ENCODE assay signal across 1 cellular context in the genomic region with DNA sequence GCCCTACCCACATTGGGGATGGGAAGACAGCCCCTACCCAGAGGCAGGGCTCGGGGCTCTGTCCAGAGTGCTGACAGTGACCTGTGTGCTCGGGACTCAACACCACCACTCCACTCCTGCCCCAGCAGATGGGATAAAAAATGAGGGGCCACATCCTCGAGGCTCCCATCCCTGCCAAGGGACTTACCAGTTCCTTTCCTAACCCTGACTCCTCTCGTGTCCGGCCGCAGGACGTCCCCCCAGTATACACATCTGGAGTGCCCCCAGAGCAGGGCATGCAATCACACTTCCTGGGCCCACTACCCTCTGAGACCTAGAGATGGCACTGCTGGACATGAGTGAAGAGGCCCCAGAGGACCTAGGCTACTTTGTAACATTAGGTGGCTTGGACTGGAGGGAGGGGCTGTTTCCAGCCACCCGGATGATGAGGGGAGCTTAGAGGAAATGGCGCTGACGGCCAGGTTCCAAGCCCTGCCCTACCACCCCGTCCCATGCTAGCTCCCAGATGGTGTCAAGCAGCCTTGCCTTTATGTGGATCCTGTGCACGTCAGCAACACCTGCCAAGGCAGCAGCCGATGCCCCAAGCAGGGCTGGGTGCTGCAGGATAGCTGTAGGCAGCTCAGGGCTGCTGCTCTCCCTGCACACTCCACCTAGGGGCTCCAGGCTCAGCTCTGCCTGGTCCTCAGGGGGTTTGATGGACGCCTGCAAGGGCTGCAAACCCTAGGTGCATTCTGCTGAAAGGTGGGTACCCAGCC.
TF ChIP-seq lines count a peak whose summit lies in the region.

No MANE protein-coding gene starts in this region.

TF ChIP-seq in K562, 482 proteins besides CTCF, POLR2A, EP300 and RAD21 (continued from another document and continues in another):
- TF ChIP-seq, protein P1, sequence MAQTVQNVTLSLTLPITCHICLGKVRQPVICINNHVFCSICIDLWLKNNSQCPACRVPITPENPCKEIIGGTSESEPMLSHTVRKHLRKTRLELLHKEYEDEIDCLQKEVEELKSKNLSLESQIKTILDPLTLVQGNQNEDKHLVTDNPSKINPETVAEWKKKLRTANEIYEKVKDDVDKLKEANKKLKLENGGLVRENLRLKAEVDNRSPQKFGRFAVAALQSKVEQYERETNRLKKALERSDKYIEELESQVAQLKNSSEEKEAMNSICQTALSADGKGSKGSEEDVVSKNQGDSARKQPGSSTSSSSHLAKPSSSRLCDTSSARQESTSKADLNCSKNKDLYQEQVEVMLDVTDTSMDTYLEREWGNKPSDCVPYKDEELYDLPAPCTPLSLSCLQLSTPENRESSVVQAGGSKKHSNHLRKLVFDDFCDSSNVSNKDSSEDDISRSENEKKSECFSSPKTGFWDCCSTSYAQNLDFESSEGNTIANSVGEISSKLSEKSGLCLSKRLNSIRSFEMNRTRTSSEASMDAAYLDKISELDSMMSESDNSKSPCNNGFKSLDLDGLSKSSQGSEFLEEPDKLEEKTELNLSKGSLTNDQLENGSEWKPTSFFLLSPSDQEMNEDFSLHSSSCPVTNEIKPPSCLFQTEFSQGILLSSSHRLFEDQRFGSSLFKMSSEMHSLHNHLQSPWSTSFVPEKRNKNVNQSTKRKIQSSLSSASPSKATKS (CRISPR knock-in tag; IDR thresholded peaks at IDR 0.05): 0 out of 2 replicates have a peak, but pooled peaks have one; percentile 41
- TF ChIP-seq, protein P2, sequence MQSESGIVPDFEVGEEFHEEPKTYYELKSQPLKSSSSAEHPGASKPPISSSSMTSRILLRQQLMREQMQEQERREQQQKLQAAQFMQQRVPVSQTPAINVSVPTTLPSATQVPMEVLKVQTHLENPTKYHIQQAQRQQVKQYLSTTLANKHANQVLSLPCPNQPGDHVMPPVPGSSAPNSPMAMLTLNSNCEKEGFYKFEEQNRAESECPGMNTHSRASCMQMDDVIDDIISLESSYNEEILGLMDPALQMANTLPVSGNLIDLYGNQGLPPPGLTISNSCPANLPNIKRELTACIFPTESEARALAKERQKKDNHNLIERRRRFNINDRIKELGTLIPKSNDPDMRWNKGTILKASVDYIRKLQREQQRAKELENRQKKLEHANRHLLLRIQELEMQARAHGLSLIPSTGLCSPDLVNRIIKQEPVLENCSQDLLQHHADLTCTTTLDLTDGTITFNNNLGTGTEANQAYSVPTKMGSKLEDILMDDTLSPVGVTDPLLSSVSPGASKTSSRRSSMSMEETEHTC (IDR thresholded peaks at IDR 0.05): no peak
- TF ChIP-seq, protein P3, sequence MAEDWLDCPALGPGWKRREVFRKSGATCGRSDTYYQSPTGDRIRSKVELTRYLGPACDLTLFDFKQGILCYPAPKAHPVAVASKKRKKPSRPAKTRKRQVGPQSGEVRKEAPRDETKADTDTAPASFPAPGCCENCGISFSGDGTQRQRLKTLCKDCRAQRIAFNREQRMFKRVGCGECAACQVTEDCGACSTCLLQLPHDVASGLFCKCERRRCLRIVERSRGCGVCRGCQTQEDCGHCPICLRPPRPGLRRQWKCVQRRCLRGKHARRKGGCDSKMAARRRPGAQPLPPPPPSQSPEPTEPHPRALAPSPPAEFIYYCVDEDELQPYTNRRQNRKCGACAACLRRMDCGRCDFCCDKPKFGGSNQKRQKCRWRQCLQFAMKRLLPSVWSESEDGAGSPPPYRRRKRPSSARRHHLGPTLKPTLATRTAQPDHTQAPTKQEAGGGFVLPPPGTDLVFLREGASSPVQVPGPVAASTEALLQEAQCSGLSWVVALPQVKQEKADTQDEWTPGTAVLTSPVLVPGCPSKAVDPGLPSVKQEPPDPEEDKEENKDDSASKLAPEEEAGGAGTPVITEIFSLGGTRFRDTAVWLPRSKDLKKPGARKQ (CRISPR knock-in tag; IDR thresholded peaks at IDR 0.05): no peak
- TF ChIP-seq CAMTA2 (CRISPR knock-in tag; conservative IDR thresholded peaks at IDR 0.05) (0 out of 2 replicates have a peak, but pooled peaks have one; percentile 27), HNRNPK (IDR thresholded peaks at IDR 0.05; ENCODE audit: low read depth, low read length, poor library complexity, severe bottlenecking) (no peak), HNRNPH1 (optimal IDR thresholded peaks at IDR 0.05; ENCODE audit: low read depth, low read length) (no peak), RB1 (IDR thresholded peaks at IDR 0.05; ENCODE audit: low read depth) (no peak; the same call in 1 of the 2 replicates), YBX1 (IDR thresholded peaks at IDR 0.05) (no peak), RBM34 (IDR thresholded peaks at IDR 0.05; ENCODE audit: borderline replicate concordance, insufficient read depth, low read length) (no peak), NFE2L1 (tag; IDR thresholded peaks at IDR 0.05; ENCODE audit: borderline replicate concordance, low read depth) (no peak), SMARCC2 (IDR thresholded peaks at IDR 0.05; ENCODE audit: low read depth) (no peak), CEBPB (tag; IDR thresholded peaks at IDR 0.05) (no peak), ZNF347 (CRISPR knock-in tag; IDR thresholded peaks at IDR 0.05; ENCODE audit: low read depth) (no peak), ZNF79 (CRISPR knock-in tag; IDR thresholded peaks at IDR 0.05; ENCODE audit: low read depth) (no peak), ZNF274 (IDR thresholded peaks at IDR 0.05; ENCODE audit: borderline replicate concordance, low read depth, low read length) (no peak), ZNF263 (CRISPR knock-in tag; IDR thresholded peaks at IDR 0.05; ENCODE audit: borderline replicate concordance) (peak; percentile 59; the same call in 1 of the 2 replicates), HDAC2 (IDR thresholded peaks at IDR 0.05) (peak; percentile 54; the same call in 1 of the 2 replicates), SP2 (IDR thresholded peaks at IDR 0.05; ENCODE audit: extremely low read depth, low read depth, low read length, poor library complexity, severe bottlenecking) (no peak), SNIP1 (IDR thresholded peaks at IDR 0.05; ENCODE audit: low read depth) (no peak), KDM5B (IDR thresholded peaks at IDR 0.05; ENCODE audit: insufficient replicate concordance, low read depth, low read length) (peak; percentile 50), KDM1A (IDR thresholded peaks at IDR 0.05) (no peak), ZBTB1 (CRISPR knock-in tag; IDR thresholded peaks at IDR 0.05; ENCODE audit: borderline replicate concordance, low read depth) (peak; percentile 66), RCOR1 (IDR thresholded peaks at IDR 0.05; ENCODE audit: borderline replicate concordance in 1 of 2, low read depth in 2 of 2, low read length in 2 of 2) (0 out of 4 replicates have a peak, but pooled peaks of 1 of the 2 experiments have one; percentile 10), MED1 (CRISPR knock-in tag; IDR thresholded peaks at IDR 0.05; ENCODE audit: borderline replicate concordance) (no peak), LEF1 (IDR thresholded peaks at IDR 0.05) (no peak), SRSF1 (IDR thresholded peaks at IDR 0.05; ENCODE audit: low read depth, low read length) (no peak), RNF2 (IDR thresholded peaks at IDR 0.05) (no peak)
- TF ChIP-seq, protein P4, sequence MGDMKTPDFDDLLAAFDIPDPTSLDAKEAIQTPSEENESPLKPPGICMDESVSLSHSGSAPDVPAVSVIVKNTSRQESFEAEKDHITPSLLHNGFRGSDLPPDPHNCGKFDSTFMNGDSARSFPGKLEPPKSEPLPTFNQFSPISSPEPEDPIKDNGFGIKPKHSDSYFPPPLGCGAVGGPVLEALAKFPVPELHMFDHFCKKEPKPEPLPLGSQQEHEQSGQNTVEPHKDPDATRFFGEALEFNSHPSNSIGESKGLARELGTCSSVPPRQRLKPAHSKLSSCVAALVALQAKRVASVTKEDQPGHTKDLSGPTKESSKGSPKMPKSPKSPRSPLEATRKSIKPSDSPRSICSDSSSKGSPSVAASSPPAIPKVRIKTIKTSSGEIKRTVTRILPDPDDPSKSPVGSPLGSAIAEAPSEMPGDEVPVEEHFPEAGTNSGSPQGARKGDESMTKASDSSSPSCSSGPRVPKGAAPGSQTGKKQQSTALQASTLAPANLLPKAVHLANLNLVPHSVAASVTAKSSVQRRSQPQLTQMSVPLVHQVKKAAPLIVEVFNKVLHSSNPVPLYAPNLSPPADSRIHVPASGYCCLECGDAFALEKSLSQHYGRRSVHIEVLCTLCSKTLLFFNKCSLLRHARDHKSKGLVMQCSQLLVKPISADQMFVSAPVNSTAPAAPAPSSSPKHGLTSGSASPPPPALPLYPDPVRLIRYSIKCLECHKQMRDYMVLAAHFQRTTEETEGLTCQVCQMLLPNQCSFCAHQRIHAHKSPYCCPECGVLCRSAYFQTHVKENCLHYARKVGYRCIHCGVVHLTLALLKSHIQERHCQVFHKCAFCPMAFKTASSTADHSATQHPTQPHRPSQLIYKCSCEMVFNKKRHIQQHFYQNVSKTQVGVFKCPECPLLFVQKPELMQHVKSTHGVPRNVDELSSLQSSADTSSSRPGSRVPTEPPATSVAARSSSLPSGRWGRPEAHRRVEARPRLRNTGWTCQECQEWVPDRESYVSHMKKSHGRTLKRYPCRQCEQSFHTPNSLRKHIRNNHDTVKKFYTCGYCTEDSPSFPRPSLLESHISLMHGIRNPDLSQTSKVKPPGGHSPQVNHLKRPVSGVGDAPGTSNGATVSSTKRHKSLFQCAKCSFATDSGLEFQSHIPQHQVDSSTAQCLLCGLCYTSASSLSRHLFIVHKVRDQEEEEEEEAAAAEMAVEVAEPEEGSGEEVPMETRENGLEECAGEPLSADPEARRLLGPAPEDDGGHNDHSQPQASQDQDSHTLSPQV (IDR thresholded peaks at IDR 0.05): no peak
- TF ChIP-seq, protein P5, sequence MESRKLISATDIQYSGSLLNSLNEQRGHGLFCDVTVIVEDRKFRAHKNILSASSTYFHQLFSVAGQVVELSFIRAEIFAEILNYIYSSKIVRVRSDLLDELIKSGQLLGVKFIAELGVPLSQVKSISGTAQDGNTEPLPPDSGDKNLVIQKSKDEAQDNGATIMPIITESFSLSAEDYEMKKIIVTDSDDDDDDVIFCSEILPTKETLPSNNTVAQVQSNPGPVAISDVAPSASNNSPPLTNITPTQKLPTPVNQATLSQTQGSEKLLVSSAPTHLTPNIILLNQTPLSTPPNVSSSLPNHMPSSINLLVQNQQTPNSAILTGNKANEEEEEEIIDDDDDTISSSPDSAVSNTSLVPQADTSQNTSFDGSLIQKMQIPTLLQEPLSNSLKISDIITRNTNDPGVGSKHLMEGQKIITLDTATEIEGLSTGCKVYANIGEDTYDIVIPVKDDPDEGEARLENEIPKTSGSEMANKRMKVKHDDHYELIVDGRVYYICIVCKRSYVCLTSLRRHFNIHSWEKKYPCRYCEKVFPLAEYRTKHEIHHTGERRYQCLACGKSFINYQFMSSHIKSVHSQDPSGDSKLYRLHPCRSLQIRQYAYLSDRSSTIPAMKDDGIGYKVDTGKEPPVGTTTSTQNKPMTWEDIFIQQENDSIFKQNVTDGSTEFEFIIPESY (CRISPR knock-in tag; IDR thresholded peaks at IDR 0.05): no peak
- TF ChIP-seq, protein P6, sequence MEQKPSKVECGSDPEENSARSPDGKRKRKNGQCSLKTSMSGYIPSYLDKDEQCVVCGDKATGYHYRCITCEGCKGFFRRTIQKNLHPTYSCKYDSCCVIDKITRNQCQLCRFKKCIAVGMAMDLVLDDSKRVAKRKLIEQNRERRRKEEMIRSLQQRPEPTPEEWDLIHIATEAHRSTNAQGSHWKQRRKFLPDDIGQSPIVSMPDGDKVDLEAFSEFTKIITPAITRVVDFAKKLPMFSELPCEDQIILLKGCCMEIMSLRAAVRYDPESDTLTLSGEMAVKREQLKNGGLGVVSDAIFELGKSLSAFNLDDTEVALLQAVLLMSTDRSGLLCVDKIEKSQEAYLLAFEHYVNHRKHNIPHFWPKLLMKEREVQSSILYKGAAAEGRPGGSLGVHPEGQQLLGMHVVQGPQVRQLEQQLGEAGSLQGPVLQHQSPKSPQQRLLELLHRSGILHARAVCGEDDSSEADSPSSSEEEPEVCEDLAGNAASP (IDR thresholded peaks at IDR 0.05): no peak
- TF ChIP-seq, protein P7, sequence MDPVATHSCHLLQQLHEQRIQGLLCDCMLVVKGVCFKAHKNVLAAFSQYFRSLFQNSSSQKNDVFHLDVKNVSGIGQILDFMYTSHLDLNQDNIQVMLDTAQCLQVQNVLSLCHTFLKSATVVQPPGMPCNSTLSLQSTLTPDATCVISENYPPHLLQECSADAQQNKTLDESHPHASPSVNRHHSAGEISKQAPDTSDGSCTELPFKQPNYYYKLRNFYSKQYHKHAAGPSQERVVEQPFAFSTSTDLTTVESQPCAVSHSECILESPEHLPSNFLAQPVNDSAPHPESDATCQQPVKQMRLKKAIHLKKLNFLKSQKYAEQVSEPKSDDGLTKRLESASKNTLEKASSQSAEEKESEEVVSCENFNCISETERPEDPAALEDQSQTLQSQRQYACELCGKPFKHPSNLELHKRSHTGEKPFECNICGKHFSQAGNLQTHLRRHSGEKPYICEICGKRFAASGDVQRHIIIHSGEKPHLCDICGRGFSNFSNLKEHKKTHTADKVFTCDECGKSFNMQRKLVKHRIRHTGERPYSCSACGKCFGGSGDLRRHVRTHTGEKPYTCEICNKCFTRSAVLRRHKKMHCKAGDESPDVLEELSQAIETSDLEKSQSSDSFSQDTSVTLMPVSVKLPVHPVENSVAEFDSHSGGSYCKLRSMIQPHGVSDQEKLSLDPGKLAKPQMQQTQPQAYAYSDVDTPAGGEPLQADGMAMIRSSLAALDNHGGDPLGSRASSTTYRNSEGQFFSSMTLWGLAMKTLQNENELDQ (CRISPR knock-in tag; IDR thresholded peaks at IDR 0.05; ENCODE audit: borderline replicate concordance): no peak
- TF ChIP-seq, protein P8, sequence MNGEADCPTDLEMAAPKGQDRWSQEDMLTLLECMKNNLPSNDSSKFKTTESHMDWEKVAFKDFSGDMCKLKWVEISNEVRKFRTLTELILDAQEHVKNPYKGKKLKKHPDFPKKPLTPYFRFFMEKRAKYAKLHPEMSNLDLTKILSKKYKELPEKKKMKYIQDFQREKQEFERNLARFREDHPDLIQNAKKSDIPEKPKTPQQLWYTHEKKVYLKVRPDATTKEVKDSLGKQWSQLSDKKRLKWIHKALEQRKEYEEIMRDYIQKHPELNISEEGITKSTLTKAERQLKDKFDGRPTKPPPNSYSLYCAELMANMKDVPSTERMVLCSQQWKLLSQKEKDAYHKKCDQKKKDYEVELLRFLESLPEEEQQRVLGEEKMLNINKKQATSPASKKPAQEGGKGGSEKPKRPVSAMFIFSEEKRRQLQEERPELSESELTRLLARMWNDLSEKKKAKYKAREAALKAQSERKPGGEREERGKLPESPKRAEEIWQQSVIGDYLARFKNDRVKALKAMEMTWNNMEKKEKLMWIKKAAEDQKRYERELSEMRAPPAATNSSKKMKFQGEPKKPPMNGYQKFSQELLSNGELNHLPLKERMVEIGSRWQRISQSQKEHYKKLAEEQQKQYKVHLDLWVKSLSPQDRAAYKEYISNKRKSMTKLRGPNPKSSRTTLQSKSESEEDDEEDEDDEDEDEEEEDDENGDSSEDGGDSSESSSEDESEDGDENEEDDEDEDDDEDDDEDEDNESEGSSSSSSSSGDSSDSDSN (IDR thresholded peaks at IDR 0.05; ENCODE audit: borderline replicate concordance in 1 of 2, low read depth in 2 of 2, low read length in 2 of 2): no peak
- TF ChIP-seq, protein P9, sequence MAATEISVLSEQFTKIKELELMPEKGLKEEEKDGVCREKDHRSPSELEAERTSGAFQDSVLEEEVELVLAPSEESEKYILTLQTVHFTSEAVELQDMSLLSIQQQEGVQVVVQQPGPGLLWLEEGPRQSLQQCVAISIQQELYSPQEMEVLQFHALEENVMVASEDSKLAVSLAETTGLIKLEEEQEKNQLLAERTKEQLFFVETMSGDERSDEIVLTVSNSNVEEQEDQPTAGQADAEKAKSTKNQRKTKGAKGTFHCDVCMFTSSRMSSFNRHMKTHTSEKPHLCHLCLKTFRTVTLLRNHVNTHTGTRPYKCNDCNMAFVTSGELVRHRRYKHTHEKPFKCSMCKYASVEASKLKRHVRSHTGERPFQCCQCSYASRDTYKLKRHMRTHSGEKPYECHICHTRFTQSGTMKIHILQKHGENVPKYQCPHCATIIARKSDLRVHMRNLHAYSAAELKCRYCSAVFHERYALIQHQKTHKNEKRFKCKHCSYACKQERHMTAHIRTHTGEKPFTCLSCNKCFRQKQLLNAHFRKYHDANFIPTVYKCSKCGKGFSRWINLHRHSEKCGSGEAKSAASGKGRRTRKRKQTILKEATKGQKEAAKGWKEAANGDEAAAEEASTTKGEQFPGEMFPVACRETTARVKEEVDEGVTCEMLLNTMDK (IDR thresholded peaks at IDR 0.05; ENCODE audit: borderline replicate concordance, insufficient read depth, low read depth, low read length, poor library complexity, severe bottlenecking): no peak
